Comparison of ENCODE assay signal across 17 cellular contexts in the genomic region with DNA sequence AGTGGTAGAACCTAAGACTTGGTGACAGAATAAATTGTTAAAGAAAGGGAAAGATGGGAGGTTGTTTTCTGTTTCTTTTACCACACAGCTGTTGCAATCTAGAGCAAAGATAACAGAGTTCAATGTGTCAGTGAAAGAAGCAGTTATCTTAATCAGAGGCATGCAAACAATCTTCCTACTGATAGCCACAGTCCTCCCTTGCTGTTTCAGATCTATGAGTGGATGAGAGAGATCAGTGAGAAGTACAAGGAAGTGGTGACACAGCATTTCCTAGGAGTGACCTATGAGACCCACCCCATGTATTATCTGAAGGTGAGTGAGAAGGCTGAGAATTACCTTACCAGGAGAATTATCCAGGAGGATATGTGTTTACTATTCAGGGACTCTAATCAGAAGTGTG. TPM values are rescaled to one million over a fixed set of nuclear protein-coding genes. Genes with fewer than 3 reads are reported as not detected.
"Had no signal": no experiment of that assay in that cellular context is flagged by ENCODE, and none has a peak within 500 bp of the region (broad histone marks: within the 10 kb centered on the region; RNA-seq: fewer than 3 reads in every experiment).

No MANE protein-coding gene starts in this region.

- H3K4me3 ChIP-seq: colonic mucosa, esophagus squamous epithelium, lower lobe of right lung, ovary, sigmoid colon had no signal

- H3K27ac ChIP-seq: colonic mucosa, esophagus squamous epithelium, lower lobe of right lung, ovary, sigmoid colon had no signal

- H3K36me3 ChIP-seq: colonic mucosa, esophagus squamous epithelium, lower lobe of right lung, ovary, sigmoid colon had no signal

- DNase-seq: activated CD4-positive, alpha-beta T cell treated with anti-CD3 and anti-CD28 coated beads, Interleukin-2, amount 50 U/mL, for 48 hours; activated CD4-positive, CD25-positive, alpha-beta regulatory T cell treated with anti-CD3 and anti-CD28 coated beads, Interleukin-2, amount 50 U/mL, for 72 hours; activated naive CD4-positive, alpha-beta T cell treated with anti-CD3 and anti-CD28 coated beads for 36 hours; activated naive CD8-positive, alpha-beta T cell treated with anti-CD3 and anti-CD28 coated beads, Interleukin-2, amount 50 U/mL, for 24 hours; caudate nucleus; colonic mucosa; esophagus squamous epithelium; foreskin fibroblast; glutamatergic neuron; lower lobe of right lung; midbrain; ovary; sigmoid colon had no signal

- H3K9me3 ChIP-seq: colonic mucosa, lower lobe of right lung, ovary, sigmoid colon had no signal

- H3K4me1 ChIP-seq: colonic mucosa, esophagus squamous epithelium, lower lobe of right lung, sigmoid colon had no signal

- ATAC-seq: activated naive CD8-positive, alpha-beta T cell treated with anti-CD3 and anti-CD28 coated beads, Interleukin-2, amount 50 U/mL, for 24 hours; activated T-helper 17 cell treated with anti-CD3 and anti-CD28 coated beads, Interleukin-2, amount 50 U/mL, for 72 hours; lower lobe of right lung; stimulated activated effector memory CD8-positive, alpha-beta T cell treated with anti-CD3 and anti-CD28 coated beads, Interleukin-12 subunit alpha, Interleukin-12 subunit beta, amount 100 ng/mL, for 72 hours had no signal

- H3K27me3 ChIP-seq: colonic mucosa, esophagus squamous epithelium, ovary, sigmoid colon had no signal

RNA-seq across cellular contexts. Expression of a gene that starts 15.9 kb away (rescaled TPM):
- total RNA-seq: activated naive CD4-positive, alpha-beta T cell treated with anti-CD3 and anti-CD28 coated beads for 36 hours; activated T-helper 17 cell treated with anti-CD3 and anti-CD28 coated beads, Interleukin-2, amount 50 U/mL, for 72 hours; colonic mucosa; esophagus squamous epithelium; lower lobe of right lung; myocyte; pulmonary artery endothelial cell had no signal
